Comparison of ENCODE assay signal across 8 cellular contexts in the genomic region with DNA sequence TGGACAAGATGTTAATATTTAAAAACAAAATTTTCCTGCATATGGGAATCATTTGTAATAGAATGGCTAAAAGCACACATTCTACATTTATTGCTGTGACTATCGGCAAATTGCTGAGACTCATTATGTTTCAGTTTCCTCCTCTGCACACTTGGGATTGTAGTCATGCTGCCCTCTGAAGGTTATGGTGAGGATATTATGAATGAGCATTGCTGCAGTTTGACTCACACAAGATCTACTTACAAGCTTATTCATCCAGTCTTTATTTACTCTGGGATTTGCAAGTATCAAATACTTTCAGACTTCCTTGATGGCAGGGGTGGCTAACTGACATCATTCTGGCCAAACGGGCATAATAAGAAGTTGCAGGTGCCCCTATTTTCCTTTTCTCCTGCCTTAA. TPM values are rescaled to one million over a fixed set of nuclear protein-coding genes. Genes with fewer than 3 reads are reported as not detected.
DNase-seq lines count a peak whose midpoint lies in the region; ATAC-seq lines count a peak whose summit lies in the region.

No MANE protein-coding gene starts in this region.

- in situ Hi-C loops in T47D (cut with HindIII; ENCODE audit: low pct_unique_long_range_greater_than_20kb, low sequenced_read_pairs) = no loop called here

- ATAC-seq in left lobe of liver (peak; percentile 88), HG03521 (IDR thresholded peaks at IDR 0.05; ENCODE audit: unreplicated experiment) (no peak), HG03196 (IDR thresholded peaks at IDR 0.05; ENCODE audit: unreplicated experiment) (no peak)

- DNase-seq in NCI-H82 (lab: John Stamatoyannopoulos, UW) (peak; percentile 37), NCI-H82 treated with DMSO at 0.1 percent for 48 hours (lab: John Stamatoyannopoulos, UW; ENCODE audit: unreplicated experiment) (no peak), NCI-H2029 (lab: John Stamatoyannopoulos, UW) (peak; percentile 55), T47D (ENCODE audit: low read depth in 1 of 2, low spot score in 1 of 2) (peak; percentile 69 to 82), left lobe of liver (ENCODE audit: low spot score) (no peak), HK-2 (ENCODE audit: unreplicated experiment) (no peak)

RNA-seq across cellular contexts. Expression of a gene that starts 9.5 kb away (rescaled TPM):
- 12.0 TPM for total RNA-seq in left lobe of liver

Comparison
In these comparisons a context has a peak if more than half of its experiments do, and no peak if none do; other contexts are left out.
1. DNase-seq: peak in NCI-H82 (single experiment), NCI-H2029 (single experiment) and T47D (2 of 2); none in NCI-H82 treated with DMSO at 0.1 percent for 48 hours (single experiment), left lobe of liver (single experiment) and HK-2 (single experiment).